28 cellular contexts compared by ENCODE assay signal in the genomic region with DNA sequence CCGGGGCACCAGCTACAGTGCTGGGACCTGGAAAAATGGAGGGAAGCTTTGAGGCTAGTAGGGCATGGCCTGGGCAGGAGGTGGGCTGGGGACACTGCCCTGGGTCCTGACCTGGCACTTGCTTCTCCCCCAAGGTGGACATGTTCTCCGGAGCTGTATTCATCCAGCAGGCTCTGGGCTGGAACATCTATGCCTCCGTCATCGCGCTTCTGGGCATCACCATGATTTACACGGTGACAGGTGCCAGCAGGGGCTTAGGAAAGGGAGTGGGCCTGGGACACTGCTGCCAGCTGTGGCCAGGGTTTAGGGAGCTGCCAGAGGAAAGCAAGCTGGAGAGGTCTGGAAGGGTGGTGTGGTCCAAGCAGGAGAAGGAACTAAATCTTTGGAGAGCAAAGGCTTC. TPM values are rescaled to one million over a fixed set of nuclear protein-coding genes. Genes with fewer than 3 reads are reported as not detected.
DNase-seq lines count a peak whose midpoint lies in the region; ATAC-seq, FAIRE-seq and TF ChIP-seq lines count a peak whose summit lies in the region.
"Had no signal": no experiment of that assay in that cellular context is flagged by ENCODE, and none has a peak within 500 bp of the region (broad histone marks: within the 10 kb centered on the region; RNA-seq: fewer than 3 reads in every experiment).

No MANE protein-coding gene starts in this region.

- no peak for FAIRE-seq in GM19239 (lab: Jason Lieb, UNC)
- FAIRE-seq: frontal cortex had no signal

- peaks cover 10 to 15% of the 10 kb centered on the region in 2 donors for H3K27me3 Mint-ChIP-seq in natural killer cell (ENCODE audit: low read depth in 2 of 2)
- peaks cover 0 to 7% of the 10 kb centered on the region in 2 donors for H3K27me3 Mint-ChIP-seq in natural killer cell treated with Interleukin-12 subunit alpha and Interleukin-12 subunit beta and Interleukin-15 and Interleukin-18, amount 100 ng/mL, for 72 hours
- no peaks in the 10 kb centered on the region for H3K27me3 Mint-ChIP-seq in activated T-helper 17 cell treated with anti-CD3 and anti-CD28 coated beads, Interleukin-2, amount 50 U/mL, for 72 hours

- peak overlapping the region; percentile 67 for H3K4me3 Mint-ChIP-seq in natural killer cell
- no peak overlapping the region for H3K4me3 Mint-ChIP-seq in natural killer cell treated with Interleukin-12 subunit alpha and Interleukin-12 subunit beta and Interleukin-15 and Interleukin-18, amount 100 ng/mL, for 72 hours
- H3K4me3 Mint-ChIP-seq in activated T-helper 17 cell treated with anti-CD3 and anti-CD28 coated beads, Interleukin-2, amount 50 U/mL, for 72 hours: peak overlapping the region; percentile 84

- H3K9me3 ChIP-seq in upper lobe of right lung: no peaks in the 10 kb centered on the region
- H3K9me3 ChIP-seq in heart left ventricle: no peaks in the 10 kb centered on the region
- H3K9me3 ChIP-seq: esophagus muscularis mucosa, right lobe of liver, suprapubic skin, vagina had no signal

- no peaks in the 10 kb centered on the region for H3K27me3 ChIP-seq in upper lobe of right lung
- peaks cover 0 to 23% (median 7%) of the 10 kb centered on the region in 9 donors for H3K27me3 ChIP-seq in heart left ventricle
- H3K27me3 ChIP-seq: right lobe of liver, vagina had no signal

- H3K4me3 ChIP-seq in upper lobe of right lung: peak overlapping the region; percentile 56
- no peak overlapping the region for H3K4me3 ChIP-seq in heart left ventricle
- H3K4me3 ChIP-seq: esophagus muscularis mucosa, right lobe of liver, suprapubic skin, vagina had no signal

- ATAC-seq in natural killer cell (no peak), upper lobe of right lung (no peak), Right ventricle myocardium superior (ENCODE audit: poor library complexity) (no peak), heart left ventricle (no peak)
- ATAC-seq in natural killer cell treated with Interleukin-12 subunit alpha and Interleukin-12 subunit beta and Interleukin-15 and Interleukin-18, amount 100 ng/mL, for 72 hours: no peak
- no peak for ATAC-seq in activated T-helper 17 cell treated with anti-CD3 and anti-CD28 coated beads, Interleukin-2, amount 50 U/mL, for 72 hours (replicated peaks)
- ATAC-seq: right lobe of liver had no signal

- intact Hi-C loops in natural killer cell (cut with micrococcal nuclease): no loop called here
- intact Hi-C loops in upper lobe of right lung (cut with DNase I): no loop called here
- intact Hi-C loops in Right ventricle myocardium superior (cut with DNase I): no loop called here
- intact Hi-C loops in heart left ventricle (cut with DNase I): loop anchor here in 1 of 10 donors (10.0 kb wide), 1 partner anchor 219 kb away; no protein-coding TSS in a partner anchor

- no peak overlapping the region for H3K27ac Mint-ChIP-seq in natural killer cell
- no peak overlapping the region for H3K27ac Mint-ChIP-seq in natural killer cell treated with Interleukin-12 subunit alpha and Interleukin-12 subunit beta and Interleukin-15 and Interleukin-18, amount 100 ng/mL, for 72 hours
- no peak overlapping the region for H3K27ac Mint-ChIP-seq in activated T-helper 17 cell treated with anti-CD3 and anti-CD28 coated beads, Interleukin-2, amount 50 U/mL, for 72 hours

- H3K36me3 ChIP-seq in upper lobe of right lung (no peaks in the 10 kb centered on the region), heart left ventricle (peaks cover 0 to 13% (median 10%) of the 10 kb centered on the region in 9 donors)
- H3K36me3 ChIP-seq: right lobe of liver, vagina had no signal

- H3K36me3 Mint-ChIP-seq in natural killer cell: no peaks in the 10 kb centered on the region
- no peaks in the 10 kb centered on the region for H3K36me3 Mint-ChIP-seq in natural killer cell treated with Interleukin-12 subunit alpha and Interleukin-12 subunit beta and Interleukin-15 and Interleukin-18, amount 100 ng/mL, for 72 hours
- H3K36me3 Mint-ChIP-seq in activated T-helper 17 cell treated with anti-CD3 and anti-CD28 coated beads, Interleukin-2, amount 50 U/mL, for 72 hours (ENCODE audit: low read depth): no peaks in the 10 kb centered on the region

- H3K4me1 Mint-ChIP-seq in natural killer cell: peaks cover 7% of the 10 kb centered on the region in 2 donors
- H3K4me1 Mint-ChIP-seq in natural killer cell treated with Interleukin-12 subunit alpha and Interleukin-12 subunit beta and Interleukin-15 and Interleukin-18, amount 100 ng/mL, for 72 hours (ENCODE audit: low read depth in 2 of 2): peaks cover 0 to 8% of the 10 kb centered on the region in 2 donors
- no peaks in the 10 kb centered on the region for H3K4me1 Mint-ChIP-seq in activated T-helper 17 cell treated with anti-CD3 and anti-CD28 coated beads, Interleukin-2, amount 50 U/mL, for 72 hours

- TF ChIP-seq CTCF in natural killer cell (IDR thresholded peaks at IDR 0.05): no peak
- TF ChIP-seq CTCF in upper lobe of right lung (IDR thresholded peaks at IDR 0.05): no peak
- TF ChIP-seq CTCF in heart left ventricle (IDR thresholded peaks at IDR 0.05): no peak

- DNase-seq in natural killer cell (no peak), myocyte (ENCODE audit: low read depth) (peak; percentile 38), upper lobe of right lung (no peak), Right ventricle myocardium superior (no peak), GM19239 (ENCODE audit: insufficient read length, low spot score) (no peak), heart left ventricle (no peak)
- no peak for DNase-seq in natural killer cell treated with Interleukin-12 subunit alpha and Interleukin-12 subunit beta and Interleukin-15 and Interleukin-18, amount 100 ng/mL, for 72 hours (ENCODE audit: low spot score)
- DNase-seq: activated CD4-positive, alpha-beta T cell treated with anti-CD3 and anti-CD28 coated beads for 1 hour; activated CD8-positive, alpha-beta memory T cell treated with anti-CD3 and anti-CD28 coated beads for 24 hours; activated T-cell treated with anti-CD3 and anti-CD28 coated beads, Interleukin-2, amount 50 U/mL, for 48 hours; DMS79 treated with DMSO at 0.1 percent for 48 hours; effector memory CD4-positive, alpha-beta T cell; HCEC 1CT; NCI-H1105 treated with DMSO at 0.1 percent for 48 hours; NCI-H2081 treated with DMSO at 0.1 percent for 48 hours; NCI-H446 treated with DMSO at 0.1 percent for 48 hours; stimulated activated CD4-positive, alpha-beta T cell treated with anti-CD3 and anti-CD28 coated beads, Interleukin-15, amount 100 ng/mL, for 24 hours; stimulated activated CD8-positive, alpha-beta memory T cell treated with anti-CD3 and anti-CD28 coated beads, Interleukin-4, amount 100 ng/mL, for 48 hours had no signal

- no peaks in the 10 kb centered on the region for H3K9me3 Mint-ChIP-seq in natural killer cell
- no peaks in the 10 kb centered on the region for H3K9me3 Mint-ChIP-seq in natural killer cell treated with Interleukin-12 subunit alpha and Interleukin-12 subunit beta and Interleukin-15 and Interleukin-18, amount 100 ng/mL, for 72 hours
- H3K9me3 Mint-ChIP-seq in activated T-helper 17 cell treated with anti-CD3 and anti-CD28 coated beads, Interleukin-2, amount 50 U/mL, for 72 hours: no peaks in the 10 kb centered on the region

- no peak overlapping the region for H3K27ac ChIP-seq in upper lobe of right lung
- H3K27ac ChIP-seq in heart left ventricle: no peak overlapping the region
- H3K27ac ChIP-seq: esophagus muscularis mucosa, right lobe of liver, suprapubic skin, vagina had no signal

- TF ChIP-seq POLR2A in heart left ventricle (IDR thresholded peaks at IDR 0.05): no peak

- H3K4me1 ChIP-seq in upper lobe of right lung (peaks cover 10% of the 10 kb centered on the region), heart left ventricle (peaks cover 8 to 24% (median 17%) of the 10 kb centered on the region in 12 donors)

- WGBS in heart left ventricle, 4 donors: 87 to 97% (median 96%) methylated on average over 2 to 6 of the region's 6 CpGs

RNA-seq across cellular contexts. Expression of a gene that starts 3.1 kb away (rescaled TPM):
- under 1 TPM in 2 of 3 donors, not detected in 1; 0.20 to 0.96 TPM for total RNA-seq in natural killer cell
- not detected for total RNA-seq in natural killer cell treated with Interleukin-12 subunit alpha and Interleukin-12 subunit beta and Interleukin-15 and Interleukin-18, amount 100 ng/mL, for 72 hours
- 1 to 10 TPM in 1 of 2 donors, under 1 TPM in 1; 0.50 to 1.2 TPM for total RNA-seq in activated T-helper 17 cell treated with anti-CD3 and anti-CD28 coated beads, Interleukin-2, amount 50 U/mL, for 72 hours
- total RNA-seq in myocyte: 0.05 TPM in 1 of 2 replicates, not detected in the other
- polyA plus RNA-seq in myocyte (2012): 0.37 TPM
- 3.1 TPM for total RNA-seq in upper lobe of right lung
- not detected for total RNA-seq in Right ventricle myocardium superior
- total RNA-seq in heart left ventricle: not detected
- under 1 TPM; 0.08 to 0.76 TPM for polyA plus RNA-seq in heart left ventricle
- total RNA-seq: lung microvascular endothelial cell, RPMI7951, vagina had no signal

RNA-seq across cellular contexts. Expression of a gene that starts 14.1 kb away (rescaled TPM):
- 1 to 10 TPM in 1 of 3 donors, under 1 TPM in 2; 0.72 to 1.3 (median 0.78) TPM for total RNA-seq in natural killer cell
- total RNA-seq in natural killer cell treated with Interleukin-12 subunit alpha and Interleukin-12 subunit beta and Interleukin-15 and Interleukin-18, amount 100 ng/mL, for 72 hours: under 1 TPM; 0.55 to 0.75 TPM
- 1 to 10 TPM; 2.7 to 5.6 TPM for total RNA-seq in activated T-helper 17 cell treated with anti-CD3 and anti-CD28 coated beads, Interleukin-2, amount 50 U/mL, for 72 hours
- total RNA-seq in myocyte: 25.4 and 44.5 TPM in 2 replicates
- 65.0 TPM for polyA plus RNA-seq in myocyte (2012)
- total RNA-seq in upper lobe of right lung: 49.9 TPM
- 13.2 TPM for total RNA-seq in Right ventricle myocardium superior
- total RNA-seq in heart left ventricle: 10 to 100 TPM; 12.9 to 37.7 (median 19.5) TPM
- polyA plus RNA-seq in heart left ventricle: 10 to 100 TPM; 14.1 to 29.5 TPM

RNA-seq across cellular contexts. Expression of a gene that starts 22.2 kb away (rescaled TPM):
- total RNA-seq in natural killer cell (10 to 100 TPM; 50.2 to 61.5 (median 51.9) TPM), myocyte (52.6 and 58.9 TPM in 2 replicates), upper lobe of right lung (62.8 TPM), Right ventricle myocardium superior (20.1 TPM), heart left ventricle (10 to 100 TPM; 17.8 to 32.5 (median 21.2) TPM)
- total RNA-seq in natural killer cell treated with Interleukin-12 subunit alpha and Interleukin-12 subunit beta and Interleukin-15 and Interleukin-18, amount 100 ng/mL, for 72 hours: 10 to 100 TPM; 42.1 to 48.5 TPM
- 10 to 100 TPM; 32.3 to 52.4 TPM for total RNA-seq in activated T-helper 17 cell treated with anti-CD3 and anti-CD28 coated beads, Interleukin-2, amount 50 U/mL, for 72 hours
- polyA plus RNA-seq in myocyte (2012): 70.5 TPM
- 10 to 100 TPM; 25.3 to 30.9 TPM for polyA plus RNA-seq in heart left ventricle

RNA-seq across cellular contexts. Expression of a gene that starts 26.7 kb away (rescaled TPM):
- total RNA-seq in natural killer cell (10 to 100 TPM; 10.4 to 22.8 (median 16.6) TPM), myocyte (17.2 and 21.5 TPM in 2 replicates), upper lobe of right lung (10.8 TPM), Right ventricle myocardium superior (5.8 TPM), heart left ventricle (1 to 10 TPM; 4.1 to 9.2 (median 6.5) TPM)
- total RNA-seq in natural killer cell treated with Interleukin-12 subunit alpha and Interleukin-12 subunit beta and Interleukin-15 and Interleukin-18, amount 100 ng/mL, for 72 hours: 10 to 100 TPM; 31.6 to 36.0 TPM
- total RNA-seq in activated T-helper 17 cell treated with anti-CD3 and anti-CD28 coated beads, Interleukin-2, amount 50 U/mL, for 72 hours: 10 to 100 TPM; 11.9 to 17.9 TPM
- polyA plus RNA-seq in myocyte (2012): 8.3 TPM
- 1 to 10 TPM; 6.6 to 8.2 TPM for polyA plus RNA-seq in heart left ventricle

RNA-seq across cellular contexts. Expression of a gene that starts 41.7 kb away (rescaled TPM):
- total RNA-seq in natural killer cell: not detected
- total RNA-seq in natural killer cell treated with Interleukin-12 subunit alpha and Interleukin-12 subunit beta and Interleukin-15 and Interleukin-18, amount 100 ng/mL, for 72 hours: not detected
- not detected for total RNA-seq in activated T-helper 17 cell treated with anti-CD3 and anti-CD28 coated beads, Interleukin-2, amount 50 U/mL, for 72 hours
- not detected in 2 replicates for total RNA-seq in myocyte
- polyA plus RNA-seq in myocyte (2012): not detected
- not detected for total RNA-seq in upper lobe of right lung
- not detected for total RNA-seq in Right ventricle myocardium superior
- 1 to 10 TPM in 1 of 9 donors, not detected in 8; 2.2 TPM for total RNA-seq in heart left ventricle
- not detected for polyA plus RNA-seq in heart left ventricle
- total RNA-seq: kidney epithelial cell, lung microvascular endothelial cell, M059J, RPMI7951, suprapubic skin, vagina had no signal
